Comparison of ENCODE assay signal across 19 cellular contexts in genomic region chr1:49351744-49352143, GRCh38.
DNase-seq lines count a peak whose midpoint lies in the region; ATAC-seq and TF ChIP-seq lines count a peak whose summit lies in the region.
"Had no signal": no experiment of that assay in that cellular context is flagged by ENCODE, and none has a peak within 500 bp of the region (broad histone marks: within the 10 kb centered on the region; RNA-seq: fewer than 3 reads in every experiment).

No MANE protein-coding gene starts in this region.

- H3K36me3 ChIP-seq in mammary epithelial cell (ENCODE audit: insufficient read depth, low read length) (no peaks in the 10 kb centered on the region), OCI-LY7 (ENCODE audit: insufficient read depth, low read length) (no peaks in the 10 kb centered on the region), prostate gland (no peaks in the 10 kb centered on the region)
- H3K36me3 ChIP-seq: SJSA1 had no signal

- intact Hi-C loops in mammary epithelial cell (cut with micrococcal nuclease) (no loop called here), OCI-LY7 (cut with micrococcal nuclease; ENCODE audit: unreplicated experiment) (no loop called here), prostate gland (cut with DNase I) (no loop called here)

- no peak for ATAC-seq in HG03520 (IDR thresholded peaks at IDR 0.05; ENCODE audit: unreplicated experiment)

- no peak overlapping the region for H3K4me3 ChIP-seq in mammary epithelial cell (replicated peaks in 1 of 3; ENCODE audit: insufficient read depth in 1 of 3, low read depth in 2 of 3, low read length in 3 of 3)
- no peak overlapping the region for H3K4me3 ChIP-seq in OCI-LY7 (ENCODE audit: low read depth, low read length, poor library complexity, severe bottlenecking)
- no peak overlapping the region for H3K4me3 ChIP-seq in prostate gland
- H3K4me3 ChIP-seq: SJSA1 had no signal

- peaks cover 17% of the 10 kb centered on the region for H3K4me1 ChIP-seq in mammary epithelial cell (ENCODE audit: insufficient read depth, low read length)
- H3K4me1 ChIP-seq in OCI-LY7 (ENCODE audit: insufficient read depth, low read length, poor library complexity, severe bottlenecking): no peaks in the 10 kb centered on the region
- H3K4me1 ChIP-seq in prostate gland (replicated peaks): no peaks in the 10 kb centered on the region
- H3K4me1 ChIP-seq: SJSA1 had no signal

- POLR2A ChIA-PET in OCI-LY7 (lab: Charles Lee): no interaction called here

- in situ Hi-C loops in mammary epithelial cell (cut with MboI; ENCODE audit: low sequenced_read_pairs in 2 of 2): no loop called here

- no peaks in the 10 kb centered on the region for H3K27me3 ChIP-seq in mammary epithelial cell (ENCODE audit: insufficient read depth, low read length)
- no peaks in the 10 kb centered on the region for H3K27me3 ChIP-seq in prostate gland (replicated peaks; ENCODE audit: insufficient read depth)
- H3K27me3 ChIP-seq: SJSA1 had no signal

- no peaks in the 10 kb centered on the region for H3K9me2 ChIP-seq in OCI-LY7 (ENCODE audit: insufficient read depth, low read length)

- TF ChIP-seq CTCF in mammary epithelial cell (conservative IDR thresholded peaks at IDR 0.05 in 1 of 2, IDR thresholded peaks at IDR 0.05 in 1 of 2; ENCODE audit: extremely low read depth in 1 of 2, insufficient read depth in 1 of 2, low read depth in 1 of 2, low read length in 2 of 2) (no peak), OCI-LY7 (conservative IDR thresholded peaks at IDR 0.05; ENCODE audit: low read length) (no peak), prostate gland (IDR thresholded peaks at IDR 0.05) (no peak)

- H3K79me2 ChIP-seq in mammary epithelial cell (ENCODE audit: insufficient read depth, low read length) (no peaks in the 10 kb centered on the region), OCI-LY7 (ENCODE audit: insufficient read depth, low read depth, low read length) (no peaks in the 10 kb centered on the region)

- DNase-seq in AG20443 (ENCODE audit: low spot score): peak; percentile 53
- DNase-seq in NCI-H82 (lab: John Stamatoyannopoulos, UW): peak; percentile 92
- DNase-seq in mammary epithelial cell: peak; percentile 82
- peak; percentile 9 for DNase-seq in kidney glomerular epithelial cell (lab: John Stamatoyannopoulos, UW)
- DNase-seq in OCI-LY7 (ENCODE audit: low spot score): no peak
- DNase-seq in prostate gland (ENCODE audit: low spot score): no peak
- DNase-seq in T-helper 2 cell: no peak
- DNase-seq: activated CD4-positive, alpha-beta T cell treated with anti-CD3 and anti-CD28 coated beads, Interleukin-2, amount 50 U/mL, for 4 hours; activated naive CD4-positive, alpha-beta T cell; activated T-cell treated with anti-CD3 and anti-CD28 coated beads for 4 hours; aorta; CD4-positive, alpha-beta memory T cell; Kasumi-1; midbrain; NCI-H1417 treated with DMSO at 0.1 percent for 48 hours; NCI-H2171 treated with DMSO at 0.1 percent for 48 hours; substantia nigra had no signal

- H4K20me1 ChIP-seq in mammary epithelial cell (ENCODE audit: insufficient read depth, low read length) (no peaks in the 10 kb centered on the region), OCI-LY7 (ENCODE audit: insufficient read depth, low read length) (no peaks in the 10 kb centered on the region)

- no peak for TF ChIP-seq POLR2A in prostate gland (IDR thresholded peaks at IDR 0.05)

- no TSS peak for BruUV-seq in mammary epithelial cell (replicated peaks; lab: Mats Ljungman, UMichigan)
- BruUV-seq in OCI-LY7 (replicated peaks; lab: Mats Ljungman, UMichigan): no TSS peak

- dilution Hi-C loops in mammary epithelial cell (cut with HindIII; ENCODE audit: low sequenced_read_pairs): no loop called here

- H3K9me3 ChIP-seq in mammary epithelial cell (replicated peaks; ENCODE audit: insufficient read depth, low read length) (no peaks in the 10 kb centered on the region), OCI-LY7 (ENCODE audit: low read length) (no peaks in the 10 kb centered on the region), prostate gland (no peaks in the 10 kb centered on the region)

- no peak overlapping the region for H3K4me2 ChIP-seq in mammary epithelial cell (ENCODE audit: insufficient read depth, low read depth, low read length)
- H3K4me2 ChIP-seq in OCI-LY7 (ENCODE audit: low read length): no peak overlapping the region

- H3K27ac ChIP-seq in mammary epithelial cell (ENCODE audit: insufficient read depth, low read depth, low read length): no peak overlapping the region
- H3K27ac ChIP-seq in OCI-LY7 (ENCODE audit: low read depth, low read length, poor library complexity, severe bottlenecking): no peak overlapping the region
- no peak overlapping the region for H3K27ac ChIP-seq in prostate gland
- H3K27ac ChIP-seq: SJSA1 had no signal

- 8% methylated on average over 2 of the region's 2 CpGs for WGBS in mammary epithelial cell (ENCODE audit: low coverage, missing lambda C conversion rate)
- WGBS in prostate gland: 67% methylated on average over 2 of the region's 2 CpGs

- CTCF ChIA-PET in mammary epithelial cell (lab: Charles Lee; ENCODE audit: low non-redundant PET) (no interaction called here), OCI-LY7 (lab: Charles Lee; ENCODE audit: unreplicated experiment) (no interaction called here)

- no peak overlapping the region for H3K9ac ChIP-seq in mammary epithelial cell (ENCODE audit: insufficient read depth, low read length)

- H2AFZ ChIP-seq in mammary epithelial cell (ENCODE audit: low read depth, low read length): no peak overlapping the region
- no peak overlapping the region for H2AFZ ChIP-seq in OCI-LY7 (ENCODE audit: low read length)

Comparison
In these comparisons a context has a peak if more than half of its experiments do, and no peak if none do; other contexts are left out.
1. DNase-seq: peak in AG20443 (single experiment), NCI-H82 (single experiment), mammary epithelial cell (single experiment) and kidney glomerular epithelial cell (single experiment); none in OCI-LY7 (single experiment), prostate gland (single experiment) and T-helper 2 cell (0 of 5).